In genomic region chr19:48053076-48053475, GRCh38 we compare ENCODE assay signal across 9 cellular contexts. TPM values are rescaled to one million over a fixed set of nuclear protein-coding genes. Genes with fewer than 3 reads are reported as not detected.
"Had no signal": no experiment of that assay in that cellular context is flagged by ENCODE, and none has a peak within 500 bp of the region (broad histone marks: within the 10 kb centered on the region; RNA-seq: fewer than 3 reads in every experiment).

No MANE protein-coding gene starts in this region.

- ATAC-seq: GM12878 had no signal

- FAIRE-seq: G401.6, GM12878, GM12891, GM12892, GM18507, GM19239 had no signal

- DNase-seq: GDM1, GF-D8 had no signal

- H3K4me3 ChIP-seq: GM12878 had no signal

RNA-seq across cellular contexts. Expression of gene CABP5, which starts 9.2 kb away (rescaled TPM):
- total RNA-seq: G401, GM12878 had no signal
- polyA plus RNA-seq: GM12878 had no signal

RNA-seq across cellular contexts. Expression of gene ELSPBP1, which starts 58.6 kb away (rescaled TPM):
- total RNA-seq: G401, GM12878 had no signal
- polyA plus RNA-seq: GM12878 had no signal
